Comparison of ENCODE assay signal across 11 cellular contexts in genomic region chr20:528923-529594, GRCh38. TPM values are rescaled to one million over a fixed set of nuclear protein-coding genes. Genes with fewer than 3 reads are reported as not detected.
DNase-seq lines count a peak whose midpoint lies in the region; ATAC-seq and TF ChIP-seq lines count a peak whose summit lies in the region.
"Had no signal": no experiment of that assay in that cellular context is flagged by ENCODE, and none has a peak within 500 bp of the region (broad histone marks: within the 10 kb centered on the region; RNA-seq: fewer than 3 reads in every experiment).

No MANE protein-coding gene starts in this region.

- no peak overlapping the region for H3K4me3 ChIP-seq in SJCRH30

- H3K4me1 ChIP-seq in foreskin keratinocyte, result peaks cover 8% of the 10 kb centered on the region
- no peaks in the 10 kb centered on the region for H3K4me1 ChIP-seq in SJCRH30

- ATAC-seq in foreskin keratinocyte (peak; percentile 99), GM21717 (IDR thresholded peaks at IDR 0.05; ENCODE audit: unreplicated experiment) (no peak)
- ATAC-seq: naive thymus-derived CD8-positive, alpha-beta T cell had no signal

- no peak for TF ChIP-seq CTCF in foreskin keratinocyte (conservative IDR thresholded peaks at IDR 0.05)

- H3K27me3 ChIP-seq in foreskin keratinocyte, result no peaks in the 10 kb centered on the region
- no peaks in the 10 kb centered on the region for H3K27me3 ChIP-seq in SJCRH30

- H3K36me3 ChIP-seq in SJCRH30, result peaks cover 58% of the 10 kb centered on the region

- peak; percentile 24 for DNase-seq in 8988T
- DNase-seq in ELR (ENCODE audit: low read depth), result peak; percentile 87
- DNase-seq in SIG-M5 treated with dmso at 0.1 percent for 504 hours (lab: John Stamatoyannopoulos, UW; ENCODE audit: unreplicated experiment), result peak; percentile 76
- DNase-seq in foreskin keratinocyte, result peak; percentile 87 to 93
- no peak for DNase-seq in NCI-H2081 treated with DMSO at 0.1 percent for 48 hours (lab: John Stamatoyannopoulos, UW)
- DNase-seq in SJCRH30, result no peak
- DNase-seq in cerebellar cortex (ENCODE audit: low spot score), result no peak
- DNase-seq: DMS153; naive thymus-derived CD8-positive, alpha-beta T cell; NCI-H1436 treated with DMSO at 0.1 percent for 48 hours had no signal

- peak overlapping the region; percentile 46 for H3K27ac ChIP-seq in foreskin keratinocyte
- H3K27ac ChIP-seq in SJCRH30, result no peak overlapping the region; the same call in 1 of the 2 replicates

- peaks cover 17% of the 10 kb centered on the region; the same call in 1 of the 2 replicates for H3K9me3 ChIP-seq in SJCRH30 (replicated peaks)

RNA-seq across cellular contexts. Expression of gene CSNK2A1, which starts 14.5 kb away (rescaled TPM):
- total RNA-seq in foreskin keratinocyte, result 121 and 125 TPM in 2 replicates
- 52.7 and 57.8 TPM in 2 replicates for polyA plus RNA-seq in foreskin keratinocyte
- 167 and 200 TPM in 2 replicates for total RNA-seq in SJCRH30 (2014; rRNA removed; shearing (Covaris generic))

Comparison
In these comparisons a context has a peak if more than half of its experiments do, and no peak if none do; other contexts are left out.
1. DNase-seq: peak in 8988T (single experiment), ELR (single experiment), SIG-M5 treated with dmso at 0.1 percent for 504 hours (single experiment) and foreskin keratinocyte (2 of 2); none in NCI-H2081 treated with DMSO at 0.1 percent for 48 hours (single experiment), SJCRH30 (0 of 2) and cerebellar cortex (single experiment).